ENCODE assay signal across 20 cellular contexts in genomic region chrX:64792598-64793337, GRCh38.
"Had no signal": no experiment of that assay in that cellular context is flagged by ENCODE, and none has a peak within 500 bp of the region (broad histone marks: within the 10 kb centered on the region; RNA-seq: fewer than 3 reads in every experiment).

No MANE protein-coding gene starts in this region.

- H3K4me1 ChIP-seq: adrenal gland, lower lobe of right lung, right lobe of liver, suprapubic skin had no signal

- H3K4me3 ChIP-seq: adrenal gland, dorsolateral prefrontal cortex, lower lobe of right lung, right lobe of liver, smooth muscle cell, suprapubic skin had no signal

- H3K4me2 ChIP-seq: smooth muscle cell had no signal

- ATAC-seq: activated CD8-positive, alpha-beta memory T cell treated with anti-CD3 and anti-CD28 coated beads, Interleukin-2, amount 10 ng/mL, durations not matched to agents 7 days and 5 days; activated T-cell treated with anti-CD3 and anti-CD28 coated beads, Interleukin-2, amount 50 U/mL, for 4 hours; lower lobe of right lung; right lobe of liver; stimulated activated naive CD8-positive, alpha-beta T cell treated with anti-CD3 and anti-CD28 coated beads, Interleukin-15, Interleukin-2, amounts not matched to agents 100 U/mL and 50 U/mL, for 24 hours; T-cell had no signal

- H3K9me3 ChIP-seq: adrenal gland, lower lobe of right lung, right lobe of liver, suprapubic skin had no signal

- H3K27ac ChIP-seq: adrenal gland, dorsolateral prefrontal cortex, lower lobe of right lung, right lobe of liver, suprapubic skin had no signal

- H3K27me3 Mint-ChIP-seq: activated CD8-positive, alpha-beta memory T cell treated with anti-CD3 and anti-CD28 coated beads, Interleukin-2, amount 10 ng/mL, durations not matched to agents 7 days and 5 days; activated naive CD4-positive, alpha-beta T cell treated with anti-CD3 and anti-CD28 coated beads, Interleukin-2, amount 50 U/mL, for 24 hours; T-cell had no signal

- H3K4me1 Mint-ChIP-seq: activated CD8-positive, alpha-beta memory T cell treated with anti-CD3 and anti-CD28 coated beads, Interleukin-2, amount 10 ng/mL, durations not matched to agents 7 days and 5 days; activated naive CD4-positive, alpha-beta T cell treated with anti-CD3 and anti-CD28 coated beads, Interleukin-2, amount 50 U/mL, for 24 hours; immature natural killer cell; T-cell had no signal

- DNase-seq: activated CD4-positive, alpha-beta T cell treated with anti-CD3 and anti-CD28 coated beads, Interleukin-2, amount 50 U/mL, for 4 hours; activated CD4-positive, CD25-positive, alpha-beta regulatory T cell treated with anti-CD3 and anti-CD28 coated beads, Interleukin-2, amount 50 U/mL, for 72 hours; activated CD8-positive, alpha-beta memory T cell treated with anti-CD3 and anti-CD28 coated beads, Interleukin-2, amount 10 ng/mL, durations not matched to agents 7 days and 5 days; activated effector memory CD4-positive, alpha-beta T cell treated with anti-CD3 and anti-CD28 coated beads, Interleukin-2, amount 50 U/mL, for 16 hours; activated T-cell treated with anti-CD3 and anti-CD28 coated beads, Interleukin-2, amount 50 U/mL, for 4 hours; adrenal gland; dorsolateral prefrontal cortex; immature natural killer cell; lower lobe of right lung; midbrain; stimulated activated CD4-positive, alpha-beta T cell treated with anti-CD3 and anti-CD28 coated beads, Interleukin-4, amount 100 ng/mL, for 4 hours; stimulated activated CD8-positive, alpha-beta memory T cell treated with anti-CD3 and anti-CD28 coated beads, Interleukin-4, amount 100 ng/mL, for 48 hours; stimulated activated naive CD8-positive, alpha-beta T cell treated with anti-CD3 and anti-CD28 coated beads, Interleukin-15, Interleukin-2, amounts not matched to agents 100 U/mL and 50 U/mL, for 24 hours; T-cell; T-helper 9 cell; trophoblast cell had no signal

- H3K4me3 Mint-ChIP-seq: activated CD8-positive, alpha-beta memory T cell treated with anti-CD3 and anti-CD28 coated beads, Interleukin-2, amount 10 ng/mL, durations not matched to agents 7 days and 5 days; activated naive CD4-positive, alpha-beta T cell treated with anti-CD3 and anti-CD28 coated beads, Interleukin-2, amount 50 U/mL, for 24 hours; activated T-cell treated with anti-CD3 and anti-CD28 coated beads, Interleukin-2, amount 50 U/mL, for 4 hours; immature natural killer cell; T-cell had no signal

- H3K27ac Mint-ChIP-seq: activated CD8-positive, alpha-beta memory T cell treated with anti-CD3 and anti-CD28 coated beads, Interleukin-2, amount 10 ng/mL, durations not matched to agents 7 days and 5 days; activated naive CD4-positive, alpha-beta T cell treated with anti-CD3 and anti-CD28 coated beads, Interleukin-2, amount 50 U/mL, for 24 hours; immature natural killer cell; T-cell had no signal

- H3K27me3 ChIP-seq: adrenal gland, right lobe of liver, suprapubic skin had no signal

- H3K36me3 Mint-ChIP-seq: activated CD8-positive, alpha-beta memory T cell treated with anti-CD3 and anti-CD28 coated beads, Interleukin-2, amount 10 ng/mL, durations not matched to agents 7 days and 5 days; immature natural killer cell; T-cell had no signal
